ENCODE assay signal across 2 cellular contexts in the genomic region with DNA sequence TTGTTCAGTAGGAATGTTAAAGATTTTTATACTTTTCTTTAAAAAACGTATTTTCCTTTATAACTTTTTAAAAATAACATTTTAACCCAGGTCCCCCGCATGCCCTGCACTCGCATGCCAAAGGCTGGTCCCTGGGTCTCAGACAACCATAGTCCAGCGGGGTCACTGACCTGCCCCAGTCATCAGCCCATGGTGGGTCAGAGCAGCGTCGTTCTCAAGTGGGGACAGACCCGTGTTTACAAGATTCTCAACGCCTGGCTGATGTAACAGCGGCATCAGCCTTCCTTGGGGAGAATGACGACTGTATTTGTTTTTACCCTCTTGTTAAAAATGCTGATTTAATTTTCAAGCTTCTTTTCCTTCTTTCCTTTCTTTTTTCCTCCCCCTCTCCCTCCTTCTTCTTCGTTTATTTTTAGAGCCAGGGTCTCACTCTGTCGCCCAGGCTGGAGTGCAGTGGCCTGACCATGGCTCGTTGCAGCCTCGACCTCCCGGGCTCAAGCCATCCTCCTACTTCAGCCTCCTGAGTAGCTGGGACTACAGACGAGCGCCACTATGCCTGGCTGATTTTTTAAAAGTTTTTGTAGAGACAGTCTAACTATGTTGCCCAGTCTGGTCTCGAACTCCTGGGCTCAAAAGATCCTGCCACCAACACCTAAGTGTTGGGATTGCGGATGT.
TF ChIP-seq lines count a peak whose summit lies in the region.

No MANE protein-coding gene starts in this region.

TF ChIP-seq in GM23338, 12 proteins besides CTCF, POLR2A, EP300 and RAD21 (continued from another document and continues in another):
- TF ChIP-seq, protein P1, sequence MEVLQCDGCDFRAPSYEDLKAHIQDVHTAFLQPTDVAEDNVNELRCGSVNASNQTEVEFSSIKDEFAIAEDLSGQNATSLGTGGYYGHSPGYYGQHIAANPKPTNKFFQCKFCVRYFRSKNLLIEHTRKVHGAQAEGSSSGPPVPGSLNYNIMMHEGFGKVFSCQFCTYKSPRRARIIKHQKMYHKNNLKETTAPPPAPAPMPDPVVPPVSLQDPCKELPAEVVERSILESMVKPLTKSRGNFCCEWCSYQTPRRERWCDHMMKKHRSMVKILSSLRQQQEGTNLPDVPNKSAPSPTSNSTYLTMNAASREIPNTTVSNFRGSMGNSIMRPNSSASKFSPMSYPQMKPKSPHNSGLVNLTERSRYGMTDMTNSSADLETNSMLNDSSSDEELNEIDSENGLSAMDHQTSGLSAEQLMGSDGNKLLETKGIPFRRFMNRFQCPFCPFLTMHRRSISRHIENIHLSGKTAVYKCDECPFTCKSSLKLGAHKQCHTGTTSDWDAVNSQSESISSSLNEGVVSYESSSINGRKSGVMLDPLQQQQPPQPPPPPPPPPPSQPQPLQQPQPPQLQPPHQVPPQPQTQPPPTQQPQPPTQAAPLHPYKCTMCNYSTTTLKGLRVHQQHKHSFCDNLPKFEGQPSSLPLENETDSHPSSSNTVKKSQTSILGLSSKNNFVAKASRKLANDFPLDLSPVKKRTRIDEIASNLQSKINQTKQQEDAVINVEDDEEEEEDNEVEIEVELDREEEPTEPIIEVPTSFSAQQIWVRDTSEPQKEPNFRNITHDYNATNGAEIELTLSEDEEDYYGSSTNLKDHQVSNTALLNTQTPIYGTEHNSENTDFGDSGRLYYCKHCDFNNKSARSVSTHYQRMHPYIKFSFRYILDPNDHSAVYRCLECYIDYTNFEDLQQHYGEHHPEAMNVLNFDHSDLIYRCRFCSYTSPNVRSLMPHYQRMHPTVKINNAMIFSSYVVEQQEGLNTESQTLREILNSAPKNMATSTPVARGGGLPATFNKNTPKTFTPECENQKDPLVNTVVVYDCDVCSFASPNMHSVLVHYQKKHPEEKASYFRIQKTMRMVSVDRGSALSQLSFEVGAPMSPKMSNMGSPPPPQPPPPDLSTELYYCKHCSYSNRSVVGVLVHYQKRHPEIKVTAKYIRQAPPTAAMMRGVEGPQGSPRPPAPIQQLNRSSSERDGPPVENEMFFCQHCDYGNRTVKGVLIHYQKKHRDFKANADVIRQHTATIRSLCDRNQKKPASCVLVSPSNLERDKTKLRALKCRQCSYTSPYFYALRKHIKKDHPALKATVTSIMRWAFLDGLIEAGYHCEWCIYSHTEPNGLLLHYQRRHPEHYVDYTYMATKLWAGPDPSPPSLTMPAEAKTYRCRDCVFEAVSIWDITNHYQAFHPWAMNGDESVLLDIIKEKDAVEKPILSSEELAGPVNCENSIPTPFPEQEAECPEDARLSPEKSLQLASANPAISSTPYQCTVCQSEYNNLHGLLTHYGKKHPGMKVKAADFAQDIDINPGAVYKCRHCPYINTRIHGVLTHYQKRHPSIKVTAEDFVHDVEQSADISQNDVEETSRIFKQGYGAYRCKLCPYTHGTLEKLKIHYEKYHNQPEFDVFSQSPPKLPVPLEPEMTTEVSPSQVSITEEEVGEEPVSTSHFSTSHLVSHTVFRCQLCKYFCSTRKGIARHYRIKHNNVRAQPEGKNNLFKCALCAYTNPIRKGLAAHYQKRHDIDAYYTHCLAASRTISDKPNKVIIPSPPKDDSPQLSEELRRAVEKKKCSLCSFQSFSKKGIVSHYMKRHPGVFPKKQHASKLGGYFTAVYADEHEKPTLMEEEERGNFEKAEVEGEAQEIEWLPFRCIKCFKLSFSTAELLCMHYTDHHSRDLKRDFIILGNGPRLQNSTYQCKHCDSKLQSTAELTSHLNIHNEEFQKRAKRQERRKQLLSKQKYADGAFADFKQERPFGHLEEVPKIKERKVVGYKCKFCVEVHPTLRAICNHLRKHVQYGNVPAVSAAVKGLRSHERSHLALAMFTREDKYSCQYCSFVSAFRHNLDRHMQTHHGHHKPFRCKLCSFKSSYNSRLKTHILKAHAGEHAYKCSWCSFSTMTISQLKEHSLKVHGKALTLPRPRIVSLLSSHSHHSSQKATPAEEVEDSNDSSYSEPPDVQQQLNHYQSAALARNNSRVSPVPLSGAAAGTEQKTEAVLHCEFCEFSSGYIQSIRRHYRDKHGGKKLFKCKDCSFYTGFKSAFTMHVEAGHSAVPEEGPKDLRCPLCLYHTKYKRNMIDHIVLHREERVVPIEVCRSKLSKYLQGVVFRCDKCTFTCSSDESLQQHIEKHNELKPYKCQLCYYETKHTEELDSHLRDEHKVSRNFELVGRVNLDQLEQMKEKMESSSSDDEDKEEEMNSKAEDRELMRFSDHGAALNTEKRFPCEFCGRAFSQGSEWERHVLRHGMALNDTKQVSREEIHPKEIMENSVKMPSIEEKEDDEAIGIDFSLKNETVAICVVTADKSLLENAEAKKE (CRISPR knock-in tag; IDR thresholded peaks at IDR 0.05): no peak
- TF ChIP-seq ZNF331 (CRISPR knock-in tag; IDR thresholded peaks at IDR 0.05; ENCODE audit: low read depth) (no peak), ZNF114 (CRISPR knock-in tag; IDR thresholded peaks at IDR 0.05) (no peak), JUNB (IDR thresholded peaks at IDR 0.05; ENCODE audit: unreplicated experiment) (no peak), POLR2AphosphoS5 (IDR thresholded peaks at IDR 0.05; ENCODE audit: low read depth) (no peak), EZH2phosphoT487 (IDR thresholded peaks at IDR 0.05; ENCODE audit: unreplicated experiment) (no peak), CREB1 (CRISPR knock-in tag; IDR thresholded peaks at IDR 0.05; ENCODE audit: low read depth) (no peak), EZH2 (IDR thresholded peaks at IDR 0.05; ENCODE audit: low read depth, unreplicated experiment) (no peak)
- TF ChIP-seq, protein P2, sequence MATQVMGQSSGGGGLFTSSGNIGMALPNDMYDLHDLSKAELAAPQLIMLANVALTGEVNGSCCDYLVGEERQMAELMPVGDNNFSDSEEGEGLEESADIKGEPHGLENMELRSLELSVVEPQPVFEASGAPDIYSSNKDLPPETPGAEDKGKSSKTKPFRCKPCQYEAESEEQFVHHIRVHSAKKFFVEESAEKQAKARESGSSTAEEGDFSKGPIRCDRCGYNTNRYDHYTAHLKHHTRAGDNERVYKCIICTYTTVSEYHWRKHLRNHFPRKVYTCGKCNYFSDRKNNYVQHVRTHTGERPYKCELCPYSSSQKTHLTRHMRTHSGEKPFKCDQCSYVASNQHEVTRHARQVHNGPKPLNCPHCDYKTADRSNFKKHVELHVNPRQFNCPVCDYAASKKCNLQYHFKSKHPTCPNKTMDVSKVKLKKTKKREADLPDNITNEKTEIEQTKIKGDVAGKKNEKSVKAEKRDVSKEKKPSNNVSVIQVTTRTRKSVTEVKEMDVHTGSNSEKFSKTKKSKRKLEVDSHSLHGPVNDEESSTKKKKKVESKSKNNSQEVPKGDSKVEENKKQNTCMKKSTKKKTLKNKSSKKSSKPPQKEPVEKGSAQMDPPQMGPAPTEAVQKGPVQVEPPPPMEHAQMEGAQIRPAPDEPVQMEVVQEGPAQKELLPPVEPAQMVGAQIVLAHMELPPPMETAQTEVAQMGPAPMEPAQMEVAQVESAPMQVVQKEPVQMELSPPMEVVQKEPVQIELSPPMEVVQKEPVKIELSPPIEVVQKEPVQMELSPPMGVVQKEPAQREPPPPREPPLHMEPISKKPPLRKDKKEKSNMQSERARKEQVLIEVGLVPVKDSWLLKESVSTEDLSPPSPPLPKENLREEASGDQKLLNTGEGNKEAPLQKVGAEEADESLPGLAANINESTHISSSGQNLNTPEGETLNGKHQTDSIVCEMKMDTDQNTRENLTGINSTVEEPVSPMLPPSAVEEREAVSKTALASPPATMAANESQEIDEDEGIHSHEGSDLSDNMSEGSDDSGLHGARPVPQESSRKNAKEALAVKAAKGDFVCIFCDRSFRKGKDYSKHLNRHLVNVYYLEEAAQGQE (IDR thresholded peaks at IDR 0.05; ENCODE audit: unreplicated experiment): no peak

TF ChIP-seq in SK-N-SH treated with all-trans-retinoic acid at 6 μM for 48 hours, 23 proteins besides CTCF, POLR2A, EP300 and RAD21 (continued from another document):
- TF ChIP-seq ZFP30 (CRISPR knock-in tag; IDR thresholded peaks at IDR 0.05): no peak
- no peak for TF ChIP-seq BACH2 (CRISPR knock-in tag; IDR thresholded peaks at IDR 0.05; ENCODE audit: borderline replicate concordance)
